In the genomic region with DNA sequence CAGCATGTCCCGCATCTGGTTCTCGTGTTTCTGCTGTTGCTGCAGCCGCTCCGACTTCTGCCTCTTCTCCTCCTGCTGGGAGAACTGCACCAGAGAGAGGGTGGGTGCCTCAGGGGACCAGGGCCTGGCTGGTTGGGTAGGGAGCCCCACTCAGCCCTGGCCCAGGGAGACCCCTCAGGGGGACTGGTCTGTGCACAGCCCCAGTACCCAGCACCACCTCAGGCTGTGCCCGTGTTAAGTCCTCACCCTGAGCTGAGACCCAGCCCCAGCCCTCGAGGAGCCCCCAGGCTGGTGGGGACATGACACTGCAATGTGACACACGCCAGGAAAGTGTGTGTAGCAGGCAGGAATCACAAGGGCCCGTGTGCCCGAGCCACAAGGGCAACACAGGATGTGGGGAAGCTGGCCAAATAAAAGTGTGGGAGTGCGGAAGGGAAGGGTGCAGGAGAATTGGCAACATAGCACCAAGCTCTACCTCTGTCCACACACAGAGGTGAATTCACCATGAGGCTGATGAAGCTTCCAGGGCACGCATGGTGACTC, we compare ENCODE assay signal across 16 cellular contexts. TPM values are rescaled to one million over a fixed set of nuclear protein-coding genes. Genes with fewer than 3 reads are reported as not detected.
A peak's percentile ranks its signal among the peaks of the same experiment; 100 is the strongest.
DNase-seq lines count a peak whose midpoint lies in the region; ATAC-seq, FAIRE-seq and TF ChIP-seq lines count a peak whose summit lies in the region.
"Had no signal": no experiment of that assay in that cellular context is flagged by ENCODE, and none has a peak within 500 bp of the region (broad histone marks: within the 10 kb centered on the region; RNA-seq: fewer than 3 reads in every experiment).

No MANE protein-coding gene starts in this region.

- WGBS in H1 (ENCODE audit: extremely low coverage in 1 of 2, insufficient coverage in 1 of 2, insufficient read length in 1 of 2, insufficient replicate concordance in 2 of 2, low coverage in 1 of 2, low lambda C conversion rate in 2 of 2, missing lambda C conversion rate in 1 of 2), 2 experiments = 91% methylated on average over 9 of the region's 11 CpGs; no CpG with 5 or more reads in 1 of the 2 experiments

- TF ChIP-seq POLR2A in H1 (IDR thresholded peaks at IDR 0.05; ENCODE audit: control extremely low read depth in 1 of 2, low read depth in 2 of 2, low read length in 2 of 2) = no peak

- no peak overlapping the region for H2AFZ ChIP-seq in H1 (ENCODE audit: low read length)
- no peak overlapping the region for H2AFZ ChIP-seq in osteoblast (ENCODE audit: low read length)

- H3K4me1 Mint-ChIP-seq in stimulated activated naive CD8-positive, alpha-beta T cell treated with anti-CD3 and anti-CD28 coated beads, Interleukin-15, amount 100 ng/mL, for 72 hours = peaks cover 11% of the 10 kb centered on the region
- H3K4me1 Mint-ChIP-seq: B cell had no signal

- no peak for FAIRE-seq in H1 (lab: Jason Lieb, UNC)
- FAIRE-seq: A204.1, GM19239 had no signal

- H3K4me2 ChIP-seq in H1 (ENCODE audit: insufficient read depth in 1 of 2, low read depth in 2 of 2, low read length in 2 of 2) = no peak overlapping the region
- no peak overlapping the region for H3K4me2 ChIP-seq in osteoblast (ENCODE audit: insufficient read depth, low read length)

- H3K27me3 Mint-ChIP-seq in stimulated activated naive CD8-positive, alpha-beta T cell treated with anti-CD3 and anti-CD28 coated beads, Interleukin-15, amount 100 ng/mL, for 72 hours = no peaks in the 10 kb centered on the region
- H3K27me3 Mint-ChIP-seq: B cell; CD4-positive, alpha-beta memory T cell had no signal

- no peak overlapping the region for H4K91ac ChIP-seq in H1 (replicated peaks; ENCODE audit: insufficient read length, low read length)

- H2BK5ac ChIP-seq in H1 (ENCODE audit: low read depth, low read length) = no peak overlapping the region

- H3K23ac ChIP-seq in H1 (ENCODE audit: insufficient read length) = no peak overlapping the region

- no peak for TF ChIP-seq CTCF in H1 (IDR thresholded peaks at IDR 0.05; ENCODE audit: control extremely low read depth in 1 of 3, insufficient read depth in 1 of 3, low read depth in 1 of 3, low read length in 3 of 3)
- TF ChIP-seq CTCF in osteoblast (IDR thresholded peaks at IDR 0.05; ENCODE audit: extremely low read depth, low read depth, low read length) = no peak
- no peak for TF ChIP-seq CTCF in coronary artery (IDR thresholded peaks at IDR 0.05)

- no peak for TF ChIP-seq RAD21 in H1 (IDR thresholded peaks at IDR 0.05 in 1 of 2, conservative IDR thresholded peaks at IDR 0.05 in 1 of 2; ENCODE audit: low read depth in 2 of 2, low read length in 2 of 2)

- DNase-seq in stimulated activated naive CD8-positive, alpha-beta T cell treated with anti-CD3 and anti-CD28 coated beads, Interleukin-15, amount 100 ng/mL, for 72 hours = no peak
- DNase-seq in stimulated activated naive CD8-positive, alpha-beta T cell treated with anti-CD3 and anti-CD28 coated beads, Interleukin-15, Interleukin-2, amounts not matched to agents 100 U/mL and 50 U/mL, for 24 hours = no peak
- DNase-seq in H1 (ENCODE audit: low read depth in 1 of 2, low spot score in 2 of 2) (no peak), osteoblast (ENCODE audit: insufficient read length, low spot score, missing footprints) (peak; percentile 53), coronary artery (ENCODE audit: low spot score) (no peak), retina (no peak), DMS53 treated with DMSO at 0.1 percent for 48 hours (lab: John Stamatoyannopoulos, UW; ENCODE audit: unreplicated experiment) (no peak)
- DNase-seq: C1 segment of cervical spinal cord; CD4-positive, alpha-beta memory T cell; DMS79 treated with DMSO at 0.1 percent for 48 hours; GDM1; GOT3 had no signal

- H3K9ac ChIP-seq in H1 (replicated peaks in 1 of 4; ENCODE audit: extremely low read depth in 1 of 4, low read depth in 3 of 4, low read length in 3 of 4) = no peak overlapping the region

- no peak overlapping the region for H2BK120ac ChIP-seq in H1 (replicated peaks; ENCODE audit: low read depth, low read length)

- H3K79me2 ChIP-seq in H1 (ENCODE audit: control insufficient read depth in 1 of 2, insufficient read depth in 2 of 2, low read length in 2 of 2) (no peaks in the 10 kb centered on the region), osteoblast (ENCODE audit: insufficient read depth, low read length) (no peaks in the 10 kb centered on the region)

- H3K14ac ChIP-seq in H1 (ENCODE audit: insufficient read length) = no peak overlapping the region

- H3K4me3 Mint-ChIP-seq in stimulated activated naive CD8-positive, alpha-beta T cell treated with anti-CD3 and anti-CD28 coated beads, Interleukin-15, amount 100 ng/mL, for 72 hours = no peak overlapping the region
- H3K4me3 Mint-ChIP-seq: B cell had no signal

- H3K79me1 ChIP-seq in H1 (ENCODE audit: low read depth, low read length) = no peaks in the 10 kb centered on the region

- H3K27me3 ChIP-seq in H1 (replicated peaks in 1 of 4; ENCODE audit: control insufficient read depth in 3 of 4, extremely low read depth in 1 of 4, insufficient read depth in 3 of 4, low read length in 3 of 4) = no peaks in the 10 kb centered on the region
- H3K27me3 ChIP-seq in osteoblast (ENCODE audit: insufficient read depth, low read length) = no peaks in the 10 kb centered on the region

- H3K56ac ChIP-seq in H1 (replicated peaks; ENCODE audit: insufficient read length, low read depth, low read length) = no peak overlapping the region

- H3K9me3 ChIP-seq in H1 (ENCODE audit: insufficient read depth in 2 of 2, low read depth in 1 of 2, low read length in 1 of 2) (no peaks in the 10 kb centered on the region), osteoblast (ENCODE audit: low read depth, low read length) (no peaks in the 10 kb centered on the region)
- H3K9me3 ChIP-seq: HAP-1 had no signal

- H3K4me1 ChIP-seq in H1 (replicated peaks in 1 of 4; ENCODE audit: control insufficient read depth in 3 of 4, insufficient read depth in 4 of 4, low read length in 3 of 4) (no peaks in the 10 kb centered on the region), osteoblast (ENCODE audit: insufficient read depth, low read length) (peaks cover 15% of the 10 kb centered on the region)
- H3K4me1 ChIP-seq: HAP-1 had no signal

- TF ChIP-seq EP300 in H1 (IDR thresholded peaks at IDR 0.05; ENCODE audit: borderline replicate concordance in 1 of 2, low read depth in 2 of 2, low read length in 2 of 2) = no peak

- H3K9me3 Mint-ChIP-seq in stimulated activated naive CD8-positive, alpha-beta T cell treated with anti-CD3 and anti-CD28 coated beads, Interleukin-15, amount 100 ng/mL, for 72 hours = no peaks in the 10 kb centered on the region

- H2BK20ac ChIP-seq in H1 (ENCODE audit: low read length) = 0 out of 2 replicates have a peak overlapping the region, but pooled peaks have one; percentile 32

- CTCF ChIA-PET in H1 (lab: Charles Lee; ENCODE audit: partially characterized antibody) = interaction anchor here (0.5 to 5.8 kb wide), 13 partner anchors 9 to 631 kb away, joined by 3 to 35 read pairs (median 5); no protein-coding TSS in a partner anchor

- peak overlapping the region in 1 of 2 donors; percentile 54 for H3K27ac Mint-ChIP-seq in stimulated activated naive CD8-positive, alpha-beta T cell treated with anti-CD3 and anti-CD28 coated beads, Interleukin-15, amount 100 ng/mL, for 72 hours
- H3K27ac Mint-ChIP-seq: B cell had no signal

- H3K4me3 ChIP-seq in H1 (ENCODE audit: extremely low read depth in 1 of 4, insufficient read depth in 2 of 4, low read depth in 3 of 4, low read length in 4 of 4) (no peak overlapping the region), osteoblast (ENCODE audit: insufficient read depth, low read length) (no peak overlapping the region), coronary artery (no peak overlapping the region)
- H3K4me3 ChIP-seq: HAP-1 had no signal

- peak; percentile 55 for ATAC-seq in stimulated activated naive CD8-positive, alpha-beta T cell treated with anti-CD3 and anti-CD28 coated beads, Interleukin-15, amount 100 ng/mL, for 72 hours
- no peak for ATAC-seq in stimulated activated naive CD8-positive, alpha-beta T cell treated with anti-CD3 and anti-CD28 coated beads, Interleukin-15, Interleukin-2, amounts not matched to agents 100 U/mL and 50 U/mL, for 24 hours

- no peak overlapping the region for H4K8ac ChIP-seq in H1 (ENCODE audit: extremely low read depth, insufficient read depth, low read length)

- no peaks in the 10 kb centered on the region for H3K23me2 ChIP-seq in H1 (ENCODE audit: low read depth, low read length)

- H4K5ac ChIP-seq in H1 (ENCODE audit: insufficient read length, low read depth, low read length) = no peak overlapping the region

- H2BK12ac ChIP-seq in H1 (ENCODE audit: low read depth, low read length) = no peak overlapping the region

- no peak overlapping the region for H2AK5ac ChIP-seq in H1 (ENCODE audit: low read depth, low read length)

- H3K36me3 ChIP-seq in H1 (ENCODE audit: control insufficient read depth in 2 of 4, insufficient read depth in 4 of 4, low read length in 3 of 4) (no peaks in the 10 kb centered on the region), osteoblast (ENCODE audit: insufficient read depth, low read length) (peaks cover 29% of the 10 kb centered on the region)
- H3K36me3 ChIP-seq: HAP-1 had no signal

- no peak overlapping the region for H3K4ac ChIP-seq in H1 (replicated peaks; ENCODE audit: insufficient read length, low read depth, low read length)

- no peak overlapping the region for H3K27ac ChIP-seq in H1 (ENCODE audit: low read depth, low read length)
- no peak overlapping the region for H3K27ac ChIP-seq in osteoblast (ENCODE audit: low read depth, low read length)
- no peak overlapping the region for H3K27ac ChIP-seq in coronary artery

- H4K20me1 ChIP-seq in H1 (replicated peaks in 1 of 2; ENCODE audit: control insufficient read depth in 1 of 2, insufficient read depth in 2 of 2, low read length in 2 of 2) = peaks cover 2% of the 10 kb centered on the region in 2 experiments
- H4K20me1 ChIP-seq in osteoblast (ENCODE audit: insufficient read depth, low read length) = no peaks in the 10 kb centered on the region

- H2BK15ac ChIP-seq in H1 (ENCODE audit: low read length) = no peak overlapping the region

- POLR2A ChIA-PET in H1 (lab: Charles Lee; ENCODE audit: partially characterized antibody) = interaction anchor here (0.6 to 1.5 kb wide), 2 partner anchors 10 to 42 kb away, joined by 3 read pairs; no protein-coding TSS in a partner anchor

- H3K18ac ChIP-seq in H1 (ENCODE audit: extremely low read depth, low read length) = no peak overlapping the region

TF ChIP-seq in H1, 55 proteins besides CTCF, POLR2A, EP300 and RAD21 (continues in another document):
- no peak for TF ChIP-seq SIRT6 (IDR thresholded peaks at IDR 0.05; ENCODE audit: low read length)
- TF ChIP-seq GTF2F1 (IDR thresholded peaks at IDR 0.05; ENCODE audit: borderline replicate concordance, low read depth, low read length) = no peak

RNA-seq across cellular contexts. Expression of gene FBXW11, which starts 48.2 kb away (rescaled TPM):
- 75.6 and 77.2 TPM in 2 replicates for total RNA-seq in H1 (2021; fragmentation: NEBNext Ultra II Directional; extraction: Animal tissue kit (Norgen Biotek cat#: 25700))
- polyA plus RNA-seq in H1 (2011; rRNA removed) = 41.1 and 45.0 TPM in 2 replicates
- 53.5 TPM for polyA plus RNA-seq in H1 (2011; cell fraction: cytosol; rRNA removed)
- 45.3 TPM for polyA plus RNA-seq in H1 (2011; cell fraction: nucleus; rRNA removed)
- polyA plus RNA-seq in H1 (2012, experiment 1 of 2) = 39.7 to 54.0 TPM (median 49.6 TPM) in 4 replicates
- 15.1 TPM for polyA plus RNA-seq in H1 (2012, experiment 2 of 2)
- polyA plus RNA-seq in H1 (2013, experiment 1 of 2) = 28.3 TPM
- 27.8 TPM for polyA plus RNA-seq in H1 (2013, experiment 2 of 2)
- polyA minus RNA-seq in H1 (2011; rRNA and poly(A)+ RNA removed) = 177 and 211 TPM in 2 replicates
- polyA minus RNA-seq in H1 (2011; cell fraction: cytosol; rRNA and poly(A)+ RNA removed) = 70.6 TPM
- polyA minus RNA-seq in H1 (2011; cell fraction: nucleus; rRNA and poly(A)+ RNA removed) = 72.6 TPM
- 72.5 and 76.7 TPM in 2 replicates for total RNA-seq in osteoblast
